Comparison of ENCODE assay signal across 12 cellular contexts in the genomic region with DNA sequence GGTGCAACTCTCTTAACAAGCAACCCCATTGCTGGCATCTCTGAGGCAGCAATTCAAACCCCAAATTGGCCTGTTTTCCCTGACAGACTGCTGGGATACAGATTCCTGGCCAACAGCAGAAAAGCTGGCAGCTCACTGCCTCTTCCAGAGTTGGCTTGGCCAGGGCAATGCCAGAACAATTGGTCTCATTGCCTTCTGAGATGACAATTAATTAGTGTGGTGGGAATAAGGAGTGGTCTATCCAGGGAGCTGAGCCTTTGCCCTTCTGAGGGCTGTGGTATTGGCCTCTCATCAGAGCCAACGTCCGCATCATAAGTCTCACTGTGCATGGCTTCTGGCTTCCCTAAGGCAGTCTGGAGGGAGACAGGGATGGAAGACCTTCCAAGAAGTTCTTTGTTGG.
DNase-seq lines count a peak whose midpoint lies in the region; TF ChIP-seq lines count a peak whose summit lies in the region.
"Had no signal": no experiment of that assay in that cellular context is flagged by ENCODE, and none has a peak within 500 bp of the region (broad histone marks: within the 10 kb centered on the region; RNA-seq: fewer than 3 reads in every experiment).

No MANE protein-coding gene starts in this region.

- H3K27ac Mint-ChIP-seq in brain = peak overlapping the region in 4 of 5 experiments; percentile 76 to 85 (median 78)

- H3K4me1 Mint-ChIP-seq in brain = peaks cover 20% of the 10 kb centered on the region

- H3K27me3 Mint-ChIP-seq in brain = peaks cover 3% of the 10 kb centered on the region
- H3K27me3 Mint-ChIP-seq: naive thymus-derived CD8-positive, alpha-beta T cell had no signal

- H3K27ac ChIP-seq in layer of hippocampus (ENCODE audit: low read depth, low read length) = peak overlapping the region; percentile 54
- peak overlapping the region in 13 of 21 experiments; percentile 3 to 75 (median 36) for H3K27ac ChIP-seq in skin epidermis

- no peak for TF ChIP-seq CTCF in brain (conservative IDR thresholded peaks at IDR 0.05)

- peak; percentile 82 for DNase-seq in G401 (ENCODE audit: low spot score)
- DNase-seq in activated CD8-positive, alpha-beta memory T cell treated with anti-CD3 and anti-CD28 coated beads, Interleukin-2, amount 50 U/mL, for 48 hours = no peak
- no peak for DNase-seq in kidney tubule cell (ENCODE audit: low spot score)
- no peak for DNase-seq in stimulated activated CD4-positive, alpha-beta T cell treated with anti-CD3 and anti-CD28 coated beads, Interleukin-15, amount 100 ng/mL, for 24 hours
- no peak for DNase-seq in LoVo (ENCODE audit: low spot score)
- DNase-seq: Caco-2; naive thymus-derived CD8-positive, alpha-beta T cell; NCI-H1048; NCI-H774 had no signal

- in situ Hi-C loops in G401 (cut with HindIII; ENCODE audit: low sequenced_read_pairs) = no loop called here

- peaks cover 6% of the 10 kb centered on the region for H3K36me3 Mint-ChIP-seq in brain

- H3K4me3 Mint-ChIP-seq in brain = peak overlapping the region in 1 of 5 experiments; percentile 44
- H3K4me3 Mint-ChIP-seq: naive thymus-derived CD8-positive, alpha-beta T cell had no signal

- no peak overlapping the region for H3K4me3 ChIP-seq in skin epidermis

- H3K27me3 ChIP-seq in layer of hippocampus (ENCODE audit: control insufficient read depth, insufficient read depth, low read length) = no peaks in the 10 kb centered on the region

- H3K9me3 Mint-ChIP-seq in brain = no peaks in the 10 kb centered on the region
- H3K9me3 Mint-ChIP-seq: naive thymus-derived CD8-positive, alpha-beta T cell had no signal
